11 cellular contexts compared by ENCODE assay signal in the genomic region with DNA sequence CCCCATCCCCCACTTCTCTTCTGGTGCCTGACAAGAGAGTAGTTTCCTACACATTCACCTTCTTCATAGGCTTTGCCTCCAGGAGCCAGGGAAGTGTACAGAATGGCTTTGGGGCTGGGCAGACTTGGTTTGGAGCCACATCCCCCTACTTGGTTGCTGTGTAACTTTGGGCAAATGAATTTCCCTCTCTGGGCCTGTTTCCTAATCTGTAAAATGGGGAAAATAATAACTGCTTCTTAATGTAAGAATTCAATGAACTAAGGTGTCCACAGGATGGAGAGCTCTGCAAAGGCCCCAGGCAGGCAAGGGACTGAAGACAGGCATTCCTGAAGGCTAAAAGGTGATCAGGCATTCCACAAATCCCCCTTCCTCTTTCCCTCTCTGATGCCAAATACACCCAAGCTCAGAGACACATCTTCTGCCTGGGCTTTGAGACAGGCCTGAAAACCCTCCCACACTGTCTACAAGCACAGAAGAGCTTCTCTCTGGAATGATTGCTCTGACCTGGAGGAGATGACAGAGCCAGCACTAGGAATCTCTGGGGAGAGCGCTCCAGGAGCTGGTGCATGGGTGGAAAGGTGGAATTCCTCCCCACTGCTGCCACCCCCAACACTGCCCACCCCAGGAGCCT. TPM values are rescaled to one million over a fixed set of nuclear protein-coding genes. Genes with fewer than 3 reads are reported as not detected.
DNase-seq lines count a peak whose midpoint lies in the region; ATAC-seq and TF ChIP-seq lines count a peak whose summit lies in the region.
"Had no signal": no experiment of that assay in that cellular context is flagged by ENCODE, and none has a peak within 500 bp of the region (broad histone marks: within the 10 kb centered on the region; RNA-seq: fewer than 3 reads in every experiment).

No MANE protein-coding gene starts in this region.

- BruUV-seq in Panc1 (replicated peaks; lab: Mats Ljungman, UMichigan), result no TSS peak

- ATAC-seq in activated CD4-positive, alpha-beta T cell treated with anti-CD3 and anti-CD28 coated beads for 36 hours, result no peak
- ATAC-seq in Panc1, result peak; percentile 29; the same call in 1 of the 2 replicates
- ATAC-seq in upper lobe of right lung, result no peak

- H3K27me3 ChIP-seq in Panc1 (ENCODE audit: control insufficient read depth, insufficient read depth, low read length), result no peaks in the 10 kb centered on the region
- no peaks in the 10 kb centered on the region for H3K27me3 ChIP-seq in endodermal cell (ENCODE audit: control insufficient read depth, insufficient read depth, low read length, poor library complexity, severe bottlenecking)
- H3K27me3 ChIP-seq in trophoblast cell (ENCODE audit: insufficient read depth, low read length), result no peaks in the 10 kb centered on the region
- no peaks in the 10 kb centered on the region for H3K27me3 ChIP-seq in upper lobe of right lung
- H3K27me3 ChIP-seq: vagina had no signal

- no peak for DNase-seq in activated CD4-positive, alpha-beta T cell treated with anti-CD3 and anti-CD28 coated beads, Interleukin-2, amount 10 ng/mL, durations not matched to agents 24 days and 14 days
- DNase-seq in activated CD4-positive, alpha-beta T cell treated with anti-CD3 and anti-CD28 coated beads for 36 hours, result no peak
- DNase-seq in Panc1 (ENCODE audit: low read depth, low spot score) (no peak), endodermal cell (no peak), trophoblast cell (no peak), upper lobe of right lung (no peak), foreskin melanocyte (no peak), NCI-H526 (lab: John Stamatoyannopoulos, UW) (no peak)
- DNase-seq: lower lobe of right lung, NCI-H526 treated with DMSO at 0.1 percent for 48 hours had no signal

- H2BK120ac ChIP-seq in trophoblast cell (ENCODE audit: insufficient read depth, low read length, poor library complexity), result peak overlapping the region; percentile 16

- H3K36me3 ChIP-seq in Panc1 (ENCODE audit: control insufficient read depth, insufficient read depth, low read length), result no peaks in the 10 kb centered on the region
- H3K36me3 ChIP-seq in endodermal cell (ENCODE audit: control insufficient read depth, insufficient read depth, low read length), result no peaks in the 10 kb centered on the region
- no peaks in the 10 kb centered on the region for H3K36me3 ChIP-seq in trophoblast cell (ENCODE audit: control insufficient read depth in 1 of 2, insufficient read depth in 2 of 2, low read length in 2 of 2)
- H3K36me3 ChIP-seq in upper lobe of right lung, result no peaks in the 10 kb centered on the region
- H3K36me3 ChIP-seq: lower lobe of right lung, vagina had no signal

- peak overlapping the region; percentile 56 for H3K27ac Mint-ChIP-seq in activated CD4-positive, alpha-beta T cell treated with anti-CD3 and anti-CD28 coated beads, Interleukin-2, amount 10 ng/mL, durations not matched to agents 24 days and 14 days
- H3K27ac Mint-ChIP-seq in activated CD4-positive, alpha-beta T cell treated with anti-CD3 and anti-CD28 coated beads for 36 hours, result no peak overlapping the region
- H3K27ac Mint-ChIP-seq in endodermal cell, result peak overlapping the region; percentile 83

- peak overlapping the region; percentile 20 for H3K14ac ChIP-seq in trophoblast cell (ENCODE audit: low read length)

- peak overlapping the region; percentile 32 for H3K4me2 ChIP-seq in trophoblast cell (ENCODE audit: low read length)

- POLR2A ChIA-PET in activated CD4-positive, alpha-beta T cell treated with anti-CD3 and anti-CD28 coated beads for 36 hours (lab: Charles Lee), result no interaction called here
- POLR2A ChIA-PET in Panc1 (lab: Charles Lee), result interaction anchor here (0.6 kb wide), 1 partner anchor 163 kb away, joined by 9 read pairs; no protein-coding TSS in a partner anchor

- no peak overlapping the region for H3K23ac ChIP-seq in trophoblast cell (ENCODE audit: low read length)

- no peak overlapping the region for H4K8ac ChIP-seq in trophoblast cell (ENCODE audit: low read depth, low read length)

- no peak overlapping the region for H3K9ac ChIP-seq in endodermal cell (ENCODE audit: extremely low read depth, low read length, poor library complexity, severe bottlenecking)
- H3K9ac ChIP-seq in trophoblast cell (ENCODE audit: low read length), result no peak overlapping the region

- no peaks in the 10 kb centered on the region for H3K9me3 ChIP-seq in Panc1 (ENCODE audit: control insufficient read depth, insufficient read depth, low read depth, low read length)
- no peaks in the 10 kb centered on the region for H3K9me3 ChIP-seq in endodermal cell (ENCODE audit: control insufficient read depth, low read length)
- H3K9me3 ChIP-seq in trophoblast cell (ENCODE audit: insufficient read depth, low read depth, low read length), result no peaks in the 10 kb centered on the region
- no peaks in the 10 kb centered on the region for H3K9me3 ChIP-seq in upper lobe of right lung
- H3K9me3 ChIP-seq: lower lobe of right lung, vagina had no signal

- H3K4me3 ChIP-seq in Panc1 (ENCODE audit: low read depth in 2 of 2, low read length in 2 of 2), result no peak overlapping the region
- H3K4me3 ChIP-seq in endodermal cell (ENCODE audit: low read length), result no peak overlapping the region
- no peak overlapping the region for H3K4me3 ChIP-seq in trophoblast cell (ENCODE audit: low read depth, low read length)
- no peak overlapping the region for H3K4me3 ChIP-seq in upper lobe of right lung
- H3K4me3 ChIP-seq: lower lobe of right lung, vagina had no signal

- H3K27me3 Mint-ChIP-seq in activated CD4-positive, alpha-beta T cell treated with anti-CD3 and anti-CD28 coated beads, Interleukin-2, amount 10 ng/mL, durations not matched to agents 24 days and 14 days, result no peaks in the 10 kb centered on the region
- no peaks in the 10 kb centered on the region for H3K27me3 Mint-ChIP-seq in activated CD4-positive, alpha-beta T cell treated with anti-CD3 and anti-CD28 coated beads for 36 hours
- H3K27me3 Mint-ChIP-seq in endodermal cell (ENCODE audit: insufficient read depth), result no peaks in the 10 kb centered on the region

- no peak overlapping the region for H3K27ac ChIP-seq in Panc1 (ENCODE audit: low read length)
- no peak overlapping the region for H3K27ac ChIP-seq in endodermal cell (ENCODE audit: low read depth, low read length)
- H3K27ac ChIP-seq in trophoblast cell (ENCODE audit: low read depth, low read length), result peak overlapping the region; percentile 38
- H3K27ac ChIP-seq in upper lobe of right lung, result no peak overlapping the region
- H3K27ac ChIP-seq: lower lobe of right lung, vagina had no signal

- H2AK5ac ChIP-seq in trophoblast cell (ENCODE audit: low read length), result peak overlapping the region; percentile 22

- no peak overlapping the region for H2AFZ ChIP-seq in trophoblast cell (ENCODE audit: insufficient read depth, low read length, poor library complexity)

- 100% methylated on average over 1 of the region's 1 CpG; no CpG with 5 or more reads in 1 of the 2 experiments for WGBS in endodermal cell (ENCODE audit: insufficient coverage in 1 of 2, insufficient read length in 1 of 2), 2 experiments
- WGBS in trophoblast cell (ENCODE audit: extremely low coverage, insufficient coverage, insufficient read length), result no CpG with 5 or more reads among the region's 1 CpG

- H3K79me2 ChIP-seq in trophoblast cell (ENCODE audit: control insufficient read depth, insufficient read depth, low read length, poor library complexity), result no peaks in the 10 kb centered on the region

- TF ChIP-seq CTCF in Panc1 (IDR thresholded peaks at IDR 0.05) (no peak), endodermal cell (conservative IDR thresholded peaks at IDR 0.05) (no peak), upper lobe of right lung (IDR thresholded peaks at IDR 0.05) (no peak)

- 0 out of 2 replicates have a peak, but pooled peaks cover 4% of the 10 kb centered on the region for H3K4me1 ChIP-seq in Panc1 (ENCODE audit: control insufficient read depth, insufficient read depth, low read length)
- H3K4me1 ChIP-seq in endodermal cell (ENCODE audit: control insufficient read depth, insufficient read depth, low read length), result peaks cover 7% of the 10 kb centered on the region
- H3K4me1 ChIP-seq in trophoblast cell (ENCODE audit: control insufficient read depth in 1 of 2, insufficient read depth in 2 of 2, low read length in 2 of 2), result peaks cover 19 to 24% of the 10 kb centered on the region in 2 experiments
- H3K4me1 ChIP-seq in upper lobe of right lung, result peaks cover 6% of the 10 kb centered on the region

- H3K4me1 Mint-ChIP-seq in activated CD4-positive, alpha-beta T cell treated with anti-CD3 and anti-CD28 coated beads, Interleukin-2, amount 10 ng/mL, durations not matched to agents 24 days and 14 days, result peaks cover 12% of the 10 kb centered on the region
- peaks cover 7% of the 10 kb centered on the region for H3K4me1 Mint-ChIP-seq in activated CD4-positive, alpha-beta T cell treated with anti-CD3 and anti-CD28 coated beads for 36 hours
- peaks cover 21% of the 10 kb centered on the region for H3K4me1 Mint-ChIP-seq in endodermal cell

- H4K91ac ChIP-seq in trophoblast cell (ENCODE audit: low read depth, low read length), result no peak overlapping the region

- H2BK5ac ChIP-seq in trophoblast cell (ENCODE audit: low read depth, low read length, poor library complexity), result no peak overlapping the region

- in situ Hi-C loops in Panc1 (cut with HindIII; ENCODE audit: low pct_unique_long_range_greater_than_20kb, low sequenced_read_pairs), result no loop called here

- H3K36me3 Mint-ChIP-seq in activated CD4-positive, alpha-beta T cell treated with anti-CD3 and anti-CD28 coated beads, Interleukin-2, amount 10 ng/mL, durations not matched to agents 24 days and 14 days (ENCODE audit: low read depth), result no peaks in the 10 kb centered on the region
- no peaks in the 10 kb centered on the region for H3K36me3 Mint-ChIP-seq in activated CD4-positive, alpha-beta T cell treated with anti-CD3 and anti-CD28 coated beads for 36 hours (ENCODE audit: low read depth)
- no peaks in the 10 kb centered on the region for H3K36me3 Mint-ChIP-seq in endodermal cell (ENCODE audit: low read depth)

- H3K4me3 Mint-ChIP-seq in activated CD4-positive, alpha-beta T cell treated with anti-CD3 and anti-CD28 coated beads, Interleukin-2, amount 10 ng/mL, durations not matched to agents 24 days and 14 days, result no peak overlapping the region
- H3K4me3 Mint-ChIP-seq in activated CD4-positive, alpha-beta T cell treated with anti-CD3 and anti-CD28 coated beads for 36 hours, result no peak overlapping the region
- H3K4me3 Mint-ChIP-seq in endodermal cell, result no peak overlapping the region

- CTCF ChIA-PET in activated CD4-positive, alpha-beta T cell treated with anti-CD3 and anti-CD28 coated beads for 36 hours (lab: Charles Lee), result interaction anchor here (0.6 to 2.0 kb wide), 3 partner anchors 10 to 98 kb away, joined by 3 to 16 read pairs (median 5); no protein-coding TSS in a partner anchor
- CTCF ChIA-PET in Panc1 (lab: Charles Lee), result interaction anchor here (0.7 to 1.2 kb wide), 2 partner anchors 98 to 109 kb away, joined by 3 to 4 read pairs; no protein-coding TSS in a partner anchor

- no peak overlapping the region for H2BK12ac ChIP-seq in trophoblast cell (ENCODE audit: low read length)

- no peaks in the 10 kb centered on the region for H3K9me3 Mint-ChIP-seq in activated CD4-positive, alpha-beta T cell treated with anti-CD3 and anti-CD28 coated beads, Interleukin-2, amount 10 ng/mL, durations not matched to agents 24 days and 14 days
- no peaks in the 10 kb centered on the region for H3K9me3 Mint-ChIP-seq in activated CD4-positive, alpha-beta T cell treated with anti-CD3 and anti-CD28 coated beads for 36 hours (ENCODE audit: low read depth)
- no peaks in the 10 kb centered on the region for H3K9me3 Mint-ChIP-seq in endodermal cell

- no peak overlapping the region for H4K12ac ChIP-seq in trophoblast cell (ENCODE audit: low read depth, low read length)

- intact Hi-C loops in activated CD4-positive, alpha-beta T cell treated with anti-CD3 and anti-CD28 coated beads, Interleukin-2, amount 10 ng/mL, durations not matched to agents 24 days and 14 days (cut with micrococcal nuclease), result no loop called here
- intact Hi-C loops in activated CD4-positive, alpha-beta T cell treated with anti-CD3 and anti-CD28 coated beads for 36 hours (cut with DNase I, micrococcal nuclease), result no loop called here
- intact Hi-C loops in Panc1 (cut with micrococcal nuclease; ENCODE audit: unreplicated experiment) (no loop called here), upper lobe of right lung (cut with DNase I) (no loop called here)

- peaks cover 12% of the 10 kb centered on the region for H3K79me1 ChIP-seq in trophoblast cell (ENCODE audit: low read length)

- H3K18ac ChIP-seq in trophoblast cell (ENCODE audit: low read length), result peak overlapping the region; percentile 45

- no peak overlapping the region for H3K4ac ChIP-seq in trophoblast cell (ENCODE audit: low read depth, low read length)

RNA-seq across cellular contexts. Expression of gene C20orf203, which starts 6.9 kb away (rescaled TPM):
- 0.07 and 0.12 TPM in 2 replicates for total RNA-seq in activated CD4-positive, alpha-beta T cell treated with anti-CD3 and anti-CD28 coated beads, Interleukin-2, amount 10 ng/mL, durations not matched to agents 24 days and 14 days
- total RNA-seq in activated CD4-positive, alpha-beta T cell treated with anti-CD3 and anti-CD28 coated beads for 36 hours, result not detected
- total RNA-seq in Panc1 (2021; ENCODE audit: unreplicated experiment), result not detected
- not detected for polyA plus RNA-seq in Panc1 (2012; ENCODE audit: insufficient read length)
- total RNA-seq in endodermal cell, result under 1 TPM; 0.18 to 0.24 TPM
- 0.28 TPM for polyA plus RNA-seq in endodermal cell (2013, experiment 1 of 2)
- 0.41 TPM for polyA plus RNA-seq in endodermal cell (2013, experiment 2 of 2)
- polyA plus RNA-seq in trophoblast cell (2013), result 0.01 TPM in 1 of 2 replicates, not detected in the other
- total RNA-seq in upper lobe of right lung, result 0.09 TPM
- total RNA-seq: lower lobe of right lung, vagina had no signal
